ENCODE assay signal across 10 cellular contexts in genomic region chr1:207827488-207827830, GRCh38.
A peak's percentile ranks its signal among the peaks of the same experiment; 100 is the strongest.
DNase-seq lines count a peak whose midpoint lies in the region; ATAC-seq and TF ChIP-seq lines count a peak whose summit lies in the region.
"Had no signal": no experiment of that assay in that cellular context is flagged by ENCODE, and none has a peak within 500 bp of the region (broad histone marks: within the 10 kb centered on the region; RNA-seq: fewer than 3 reads in every experiment).

No MANE protein-coding gene starts in this region.

- no peaks in the 10 kb centered on the region for H3K9me2 ChIP-seq in MM.1S (replicated peaks; ENCODE audit: insufficient read depth, low read length)

- H3K4me3 ChIP-seq in ACC112 (ENCODE audit: low read depth, low read length) (no peak overlapping the region), MM.1S (ENCODE audit: low read length) (no peak overlapping the region), parathyroid adenoma (ENCODE audit: low read depth, low read length) (no peak overlapping the region)

- ATAC-seq in effector memory CD8-positive, alpha-beta T cell (replicated peaks) = no peak
- ATAC-seq in HG03354 (IDR thresholded peaks at IDR 0.05; ENCODE audit: poor library complexity, severe bottlenecking, unreplicated experiment) (no peak), GM21619 (IDR thresholded peaks at IDR 0.05; ENCODE audit: unreplicated experiment) (no peak), HG03025 (IDR thresholded peaks at IDR 0.05; ENCODE audit: low FRiP score, unreplicated experiment) (no peak)

- peaks cover 26% of the 10 kb centered on the region for H3K36me3 Mint-ChIP-seq in effector memory CD8-positive, alpha-beta T cell (ENCODE audit: insufficient read depth)
- no peaks in the 10 kb centered on the region for H3K36me3 Mint-ChIP-seq in glutamatergic neuron (ENCODE audit: unreplicated experiment)

- H2AFZ ChIP-seq in ACC112 (ENCODE audit: low read length, unreplicated experiment) (no peak overlapping the region), MM.1S (ENCODE audit: low read length) (no peak overlapping the region), parathyroid adenoma (no peak overlapping the region)

- peaks cover 38% of the 10 kb centered on the region for H3K79me2 ChIP-seq in ACC112 (ENCODE audit: control insufficient read depth, insufficient read depth, low read length, unreplicated experiment)
- H3K79me2 ChIP-seq in MM.1S (ENCODE audit: low read length) = peaks cover 82% of the 10 kb centered on the region
- H3K79me2 ChIP-seq in parathyroid adenoma = peaks cover 26% of the 10 kb centered on the region

- H3K4me1 ChIP-seq in ACC112 (ENCODE audit: control insufficient read depth, insufficient read depth, low read length, unreplicated experiment) (peaks cover 54% of the 10 kb centered on the region), MM.1S (ENCODE audit: low read length) (peaks cover 58% of the 10 kb centered on the region), parathyroid adenoma (peaks cover 29% of the 10 kb centered on the region)

- H3K27me3 ChIP-seq in ACC112 (ENCODE audit: insufficient read depth, low read length) (no peaks in the 10 kb centered on the region), MM.1S (replicated peaks; ENCODE audit: insufficient read depth, low read length) (no peaks in the 10 kb centered on the region), parathyroid adenoma (ENCODE audit: control insufficient read depth, insufficient read depth, low read length) (no peaks in the 10 kb centered on the region)

- no peaks in the 10 kb centered on the region for H4K20me1 ChIP-seq in MM.1S (ENCODE audit: insufficient read depth, low read length)

- H3K9me3 Mint-ChIP-seq in effector memory CD8-positive, alpha-beta T cell = peaks cover 0 to 2% of the 10 kb centered on the region in 2 donors
- H3K9me3 Mint-ChIP-seq in glutamatergic neuron (ENCODE audit: unreplicated experiment) = peaks cover 8% of the 10 kb centered on the region

- H3K9ac ChIP-seq in MM.1S (ENCODE audit: low read length) (no peak overlapping the region), parathyroid adenoma (no peak overlapping the region)

- peak overlapping the region; percentile 99 to 100 for H3K27ac Mint-ChIP-seq in effector memory CD8-positive, alpha-beta T cell
- no peak overlapping the region for H3K27ac Mint-ChIP-seq in glutamatergic neuron (ENCODE audit: unreplicated experiment)

- no peaks in the 10 kb centered on the region for H3K9me3 ChIP-seq in MM.1S (replicated peaks; ENCODE audit: insufficient read depth, low read length)
- no peaks in the 10 kb centered on the region for H3K9me3 ChIP-seq in parathyroid adenoma (ENCODE audit: control insufficient read depth, low read length)

- H3F3A ChIP-seq in MM.1S (ENCODE audit: insufficient read depth, low read length) = peaks cover 53% of the 10 kb centered on the region

- no peaks in the 10 kb centered on the region for H3K36me3 ChIP-seq in ACC112 (ENCODE audit: insufficient read depth, low read length)
- H3K36me3 ChIP-seq in MM.1S (replicated peaks; ENCODE audit: insufficient read depth, low read length) = no peaks in the 10 kb centered on the region
- no peaks in the 10 kb centered on the region for H3K36me3 ChIP-seq in parathyroid adenoma (ENCODE audit: control insufficient read depth, insufficient read depth, low read length)

- no peaks in the 10 kb centered on the region for H3K27me3 Mint-ChIP-seq in effector memory CD8-positive, alpha-beta T cell
- peaks cover 6% of the 10 kb centered on the region for H3K27me3 Mint-ChIP-seq in glutamatergic neuron (ENCODE audit: unreplicated experiment)

- TF ChIP-seq CTCF in MM.1S (IDR thresholded peaks at IDR 0.05; ENCODE audit: low read length) (no peak), parathyroid adenoma (IDR thresholded peaks at IDR 0.05) (no peak), glutamatergic neuron (IDR thresholded peaks at IDR 0.05; ENCODE audit: partially characterized antibody, unreplicated experiment) (no peak)

- peaks cover 65 to 74% of the 10 kb centered on the region in 2 donors for H3K4me1 Mint-ChIP-seq in effector memory CD8-positive, alpha-beta T cell (ENCODE audit: low read depth in 2 of 2)
- peaks cover 12% of the 10 kb centered on the region for H3K4me1 Mint-ChIP-seq in glutamatergic neuron (ENCODE audit: low read depth, unreplicated experiment)

- H3K27ac ChIP-seq in ACC112 (ENCODE audit: low read depth, low read length) (peak overlapping the region; percentile 98), MM.1S (ENCODE audit: low read length) (peak overlapping the region; percentile 91; the same call in 1 of the 2 replicates), parathyroid adenoma (peak overlapping the region; percentile 100)

- H3K4me3 Mint-ChIP-seq in effector memory CD8-positive, alpha-beta T cell = peak overlapping the region; percentile 18 to 80
- no peak overlapping the region for H3K4me3 Mint-ChIP-seq in glutamatergic neuron (ENCODE audit: unreplicated experiment)

- H3K4me2 ChIP-seq in MM.1S (ENCODE audit: low read depth, low read length) = peak overlapping the region; percentile 87; the same call in 1 of the 2 replicates
- no peak overlapping the region for H3K4me2 ChIP-seq in parathyroid adenoma (ENCODE audit: low read length)

- DNase-seq in MM.1S = no peak
- DNase-seq in effector memory CD8-positive, alpha-beta T cell = no peak
- no peak for DNase-seq in glutamatergic neuron
- DNase-seq: hippocampal formation, NCI-H345 had no signal
